Comparison of ENCODE assay signal across 8 cellular contexts in genomic region chr16:22424161-22424937, GRCh38. TPM values are rescaled to one million over a fixed set of nuclear protein-coding genes. Genes with fewer than 3 reads are reported as not detected.
DNase-seq lines count a peak whose midpoint lies in the region; ATAC-seq, FAIRE-seq and TF ChIP-seq lines count a peak whose summit lies in the region.

No MANE protein-coding gene starts in this region.

- in situ Hi-C loops in GM23248 (cut with MboI), result no loop called here
- in situ Hi-C loops in HepG2 (cut with HindIII; ENCODE audit: extremely low pct_ligation_motif_present, low pct_unique_long_range_greater_than_20kb), result no loop called here

- ATAC-seq in HepG2 (no peak), HG03439 (IDR thresholded peaks at IDR 0.05; ENCODE audit: unreplicated experiment) (no peak), GM21825 (IDR thresholded peaks at IDR 0.05; ENCODE audit: unreplicated experiment) (no peak)

- peak overlapping the region; percentile 95 for H3K27ac ChIP-seq in GM23248
- peak overlapping the region; percentile 44 for H3K27ac ChIP-seq in caudate nucleus (ENCODE audit: low read depth, low read length)
- no peak overlapping the region for H3K27ac ChIP-seq in HepG2 (ENCODE audit: extremely low read length, insufficient read depth, low read length)
- H3K27ac ChIP-seq in stomach smooth muscle (ENCODE audit: low read length), result peak overlapping the region; percentile 66

- H3K9ac ChIP-seq in GM23248, result peak overlapping the region; percentile 92
- H3K9ac ChIP-seq in HepG2 (ENCODE audit: insufficient read depth, low read depth, low read length), result no peak overlapping the region
- peak overlapping the region; percentile 57 to 69 for H3K9ac ChIP-seq in stomach smooth muscle (ENCODE audit: low read length in 2 of 2)

- no peak for FAIRE-seq in HepG2 (lab: Jason Lieb, UNC)

- CTCF ChIA-PET in HepG2 (lab: Yijun Ruan, JAX; ENCODE audit: low intra/inter-chr PET ratio, low total read pairs), result no interaction called here

- no peaks in the 10 kb centered on the region for H3K27me3 ChIP-seq in GM23248 (replicated peaks; ENCODE audit: insufficient read depth)
- no peaks in the 10 kb centered on the region for H3K27me3 ChIP-seq in HepG2 (ENCODE audit: control insufficient read depth in 1 of 2, insufficient read depth in 2 of 2, low read length in 2 of 2)
- H3K27me3 ChIP-seq in stomach smooth muscle (ENCODE audit: control insufficient read depth in 1 of 2, insufficient read depth in 2 of 2, low read length in 2 of 2), result no peaks in the 10 kb centered on the region

- H3F3A ChIP-seq in GM23248 (ENCODE audit: insufficient read depth), result peaks cover 13% of the 10 kb centered on the region

- intact Hi-C loops in HepG2 (cut with micrococcal nuclease; ENCODE audit: unreplicated experiment), result no loop called here

- H3K4me2 ChIP-seq in GM23248 (ENCODE audit: unreplicated experiment), result peak overlapping the region; percentile 99
- no peak overlapping the region for H3K4me2 ChIP-seq in HepG2 (ENCODE audit: low read depth, low read length)

- BruUV-seq in HepG2 (replicated peaks; lab: Mats Ljungman, UMichigan), result TSS peak; percentile 6

- TF ChIP-seq EP300 in HepG2 (IDR thresholded peaks at IDR 0.05; ENCODE audit: low read depth in 2 of 2, low read length in 2 of 2), result no peak
- TF ChIP-seq EP300 in HepG2 (CRISPR knock-in tag; IDR thresholded peaks at IDR 0.05; ENCODE audit: borderline replicate concordance), result no peak

- no peak for TF ChIP-seq POLR2A in HepG2 (IDR thresholded peaks at IDR 0.05; ENCODE audit: insufficient read depth in 1 of 2, low read depth in 2 of 2, low read length in 2 of 2)

- no peaks in the 10 kb centered on the region for H3K36me3 ChIP-seq in GM23248 (ENCODE audit: low read depth)
- peaks cover 32 to 44% of the 10 kb centered on the region in 2 experiments for H3K36me3 ChIP-seq in HepG2 (replicated peaks in 1 of 2; ENCODE audit: control insufficient read depth in 1 of 2, insufficient read depth in 2 of 2, low read length in 2 of 2)
- peaks cover 15 to 17% of the 10 kb centered on the region in 2 donors for H3K36me3 ChIP-seq in stomach smooth muscle (ENCODE audit: control insufficient read depth in 2 of 2, insufficient read depth in 2 of 2, low read length in 2 of 2)

- H3K4me3 ChIP-seq in GM23248, result peak overlapping the region; percentile 72
- H3K4me3 ChIP-seq in HepG2 (replicated peaks in 1 of 3; ENCODE audit: insufficient read depth in 1 of 3, low read depth in 2 of 3, low read length in 3 of 3), result no peak overlapping the region
- H3K4me3 ChIP-seq in stomach smooth muscle (ENCODE audit: low read length in 2 of 2), result peak overlapping the region in 1 of 2 donors; percentile 49

- H2AFZ ChIP-seq in GM23248 (peak overlapping the region; percentile 87), HepG2 (ENCODE audit: low read length) (no peak overlapping the region)

- TF ChIP-seq RAD21 in HepG2 (CRISPR knock-in tag; IDR thresholded peaks at IDR 0.05), result no peak

- H3K79me2 ChIP-seq in GM23248 (ENCODE audit: insufficient read depth) (no peaks in the 10 kb centered on the region), HepG2 (ENCODE audit: insufficient read depth, low read length) (no peaks in the 10 kb centered on the region)

- H3K9me2 ChIP-seq in GM23248 (ENCODE audit: insufficient read depth), result no peaks in the 10 kb centered on the region

- TF ChIP-seq CTCF in HepG2 (CRISPR knock-in tag; IDR thresholded peaks at IDR 0.05), result no peak

- H3K9me3 ChIP-seq in GM23248 (ENCODE audit: low read depth), result no peaks in the 10 kb centered on the region
- H3K9me3 ChIP-seq in HepG2 (ENCODE audit: low read length), result no peaks in the 10 kb centered on the region
- no peaks in the 10 kb centered on the region for H3K9me3 ChIP-seq in stomach smooth muscle (ENCODE audit: control insufficient read depth in 2 of 2, low read length in 2 of 2)

- POLR2A ChIA-PET in HepG2 (lab: Yijun Ruan, JAX), result no interaction called here

- H3K4me1 ChIP-seq in GM23248 (ENCODE audit: insufficient read depth), result peaks cover 15% of the 10 kb centered on the region
- no peaks in the 10 kb centered on the region for H3K4me1 ChIP-seq in HepG2 (ENCODE audit: insufficient read depth, low read length)
- peaks cover 16% of the 10 kb centered on the region for H3K4me1 ChIP-seq in stomach smooth muscle (ENCODE audit: control insufficient read depth, insufficient read depth, low read length)

- H4K20me1 ChIP-seq in GM23248 (ENCODE audit: insufficient read depth) (no peaks in the 10 kb centered on the region), HepG2 (ENCODE audit: insufficient read depth, low read length) (no peaks in the 10 kb centered on the region)

- 11% methylated on average over 20 to 22 of the region's 22 CpGs for WGBS in GM23248 (ENCODE audit: low coverage in 1 of 2, low lambda C conversion rate in 2 of 2, missing lambda C conversion rate in 2 of 2), 2 experiments
- 95% methylated on average over 22 of the region's 22 CpGs for WGBS in HepG2 (ENCODE audit: low lambda C conversion rate)

- peak; percentile 85 for DNase-seq in GM23248
- peak in 31 of 61 donors; percentile 4 to 91 (median 23) for DNase-seq in caudate nucleus (lab: John Stamatoyannopoulos, UW)
- DNase-seq in HepG2 (ENCODE audit: low spot score), result no peak
- DNase-seq in epidermal melanocyte (ENCODE audit: insufficient read length, low spot score), result no peak
- DNase-seq in SK-N-DZ (ENCODE audit: low spot score), result no peak

TF ChIP-seq in HepG2, 621 proteins besides CTCF, POLR2A, EP300 and RAD21:
- TF ChIP-seq SP140L (CRISPR knock-in tag; IDR thresholded peaks at IDR 0.05; ENCODE audit: borderline replicate concordance), result no peak
- TF ChIP-seq TAF1 (CRISPR knock-in tag; IDR thresholded peaks at IDR 0.05), result 0 out of 2 replicates have a peak, but pooled peaks have one; percentile 18

RNA-seq across cellular contexts. Expression of gene CDR2, which starts 49.9 kb away (rescaled TPM):
- 36.0 and 45.6 TPM in 2 replicates for total RNA-seq in GM23248 (2014; rRNA removed; shearing (Covaris generic))
- polyA plus RNA-seq in GM23248 (2016; fragmentation: Nextera tagmentation; extraction: Ambion mirVana) (25.1 and 26.7 TPM in 2 replicates), HepG2 (2011; rRNA removed) (67.5 and 78.9 TPM in 2 replicates)
- 59.0 and 76.7 TPM in 2 replicates for total RNA-seq in HepG2 (2016; rRNA removed; fragmentation: Illumina TruSeq; extraction: Trizol)
- 20.7 and 23.8 TPM in 2 replicates for total RNA-seq in HepG2 (2016; cell fraction: cytosol; rRNA removed; fragmentation: Illumina TruSeq; extraction: Trizol; ENCODE audit: low read depth)
- total RNA-seq in HepG2 (2016; cell fraction: insoluble cytoplasmic fraction; rRNA removed; fragmentation: Illumina TruSeq; extraction: Trizol), result 60.0 and 73.9 TPM in 2 replicates
- 44.0 and 46.8 TPM in 2 replicates for total RNA-seq in HepG2 (2016; cell fraction: membrane; rRNA removed; fragmentation: Illumina TruSeq; extraction: Trizol)
- total RNA-seq in HepG2 (2016; cell fraction: nucleus; rRNA removed; fragmentation: Illumina TruSeq; extraction: Trizol), result 34.8 and 41.9 TPM in 2 replicates
- 60.0 and 71.4 TPM in 2 replicates for polyA plus RNA-seq in HepG2 (2011; cell fraction: cytosol; rRNA removed)
- 32.2 and 35.4 TPM in 2 replicates for polyA plus RNA-seq in HepG2 (2011; cell fraction: nucleus; rRNA removed)
- polyA plus RNA-seq in HepG2 (2012), result 42.9 and 53.6 TPM in 2 replicates
- 9.2 and 11.4 TPM in 2 replicates for polyA plus RNA-seq in HepG2 (2016; cell fraction: cytosol; fragmentation: Illumina TruSeq; extraction: Trizol; ENCODE audit: low read depth)
- 89.8 and 91.4 TPM in 2 replicates for polyA plus RNA-seq in HepG2 (2016; cell fraction: insoluble cytoplasmic fraction; fragmentation: Illumina TruSeq; extraction: Trizol; ENCODE audit: low read depth)
- polyA plus RNA-seq in HepG2 (2016; cell fraction: membrane; fragmentation: Illumina TruSeq; extraction: Trizol; ENCODE audit: low read depth), result 27.9 and 34.0 TPM in 2 replicates
- 73.8 and 74.1 TPM in 2 replicates for polyA plus RNA-seq in HepG2 (2016; cell fraction: nucleus; fragmentation: Illumina TruSeq; extraction: Trizol; ENCODE audit: insufficient read depth, low read depth)
- 12.4 and 45.2 TPM in 2 replicates for polyA minus RNA-seq in HepG2 (2011; rRNA and poly(A)+ RNA removed; ENCODE audit: low replicate concordance)
- polyA minus RNA-seq in HepG2 (2011; cell fraction: cytosol; rRNA and poly(A)+ RNA removed), result 55.0 and 56.7 TPM in 2 replicates
- 52.0 and 54.7 TPM in 2 replicates for polyA minus RNA-seq in HepG2 (2011; cell fraction: nucleus; rRNA and poly(A)+ RNA removed)
- polyA plus RNA-seq in SK-N-DZ (2014; cell fraction: cytosol; rRNA removed), result 20.9 and 26.2 TPM in 2 replicates
- polyA plus RNA-seq in SK-N-DZ (2014; cell fraction: nucleus; rRNA removed), result 11.4 and 11.9 TPM in 2 replicates

Comparison
In these comparisons a context has a peak if more than half of its experiments do, and no peak if none do; other contexts are left out.
1. DNase-seq: peak in GM23248 (single experiment) and caudate nucleus (31 of 61); none in HepG2 (single experiment), epidermal melanocyte (single experiment) and SK-N-DZ (single experiment).